Comparison of ENCODE assay signal across 9 cellular contexts in the genomic region with DNA sequence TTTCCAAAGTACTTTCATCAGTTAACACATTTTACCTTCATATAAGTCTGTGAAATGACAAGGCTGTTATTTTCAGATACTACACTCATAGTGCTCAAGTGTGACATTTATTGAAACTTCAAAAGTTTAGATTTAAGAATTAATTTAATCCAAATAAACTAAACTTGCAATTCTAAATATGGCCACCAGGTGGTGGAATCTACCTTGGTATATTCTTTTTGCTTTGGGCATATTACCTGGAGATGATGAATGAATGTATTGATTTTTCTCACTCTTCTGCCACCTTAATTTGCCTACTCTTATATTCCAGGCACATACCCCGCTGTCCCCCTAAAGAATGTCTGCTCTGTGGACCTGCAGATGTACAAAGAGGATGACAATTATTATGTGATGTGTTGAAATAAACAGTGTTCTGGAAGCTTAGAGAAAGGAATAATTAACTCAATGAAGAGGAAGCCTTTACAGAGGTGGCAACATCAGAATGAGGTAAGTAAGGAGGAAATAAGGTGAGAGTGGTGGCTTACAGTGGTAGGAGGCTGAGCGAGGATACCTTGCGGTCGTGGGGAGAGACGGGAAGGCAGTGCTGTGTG.
A peak's percentile ranks its signal among the peaks of the same experiment; 100 is the strongest.
DNase-seq lines count a peak whose midpoint lies in the region; ATAC-seq, FAIRE-seq and TF ChIP-seq lines count a peak whose summit lies in the region.
"Had no signal": no experiment of that assay in that cellular context is flagged by ENCODE, and none has a peak within 500 bp of the region (broad histone marks: within the 10 kb centered on the region; RNA-seq: fewer than 3 reads in every experiment).

No MANE protein-coding gene starts in this region.

- POLR2A ChIA-PET in PC-9 (lab: Charles Lee; ENCODE audit: unreplicated experiment): no interaction called here

- ATAC-seq in GM18511 (IDR thresholded peaks at IDR 0.05; ENCODE audit: unreplicated experiment): no peak

- H3K36me3 ChIP-seq in PC-9 (ENCODE audit: low read depth): no peaks in the 10 kb centered on the region
- no peaks in the 10 kb centered on the region for H3K36me3 ChIP-seq in small intestine (ENCODE audit: control insufficient read depth in 2 of 2, insufficient read depth in 2 of 2, low read length in 2 of 2)

- no peaks in the 10 kb centered on the region for H3K4me1 ChIP-seq in PC-9 (replicated peaks; ENCODE audit: insufficient read depth)
- no peaks in the 10 kb centered on the region for H3K4me1 ChIP-seq in small intestine (ENCODE audit: control insufficient read depth in 2 of 2, insufficient read depth in 1 of 2, low read depth in 1 of 2, low read length in 1 of 2)

- WGBS in small intestine, 3 donors: 78 to 81% (median 78%) methylated on average over 5 of the region's 5 CpGs

- CTCF ChIA-PET in PC-9 (lab: Charles Lee): no interaction called here

- no peaks in the 10 kb centered on the region for H3K79me2 ChIP-seq in PC-9 (ENCODE audit: low read depth)

- no peaks in the 10 kb centered on the region for H4K20me1 ChIP-seq in PC-9 (ENCODE audit: insufficient read depth)

- no peaks in the 10 kb centered on the region for H3K9me2 ChIP-seq in PC-9 (ENCODE audit: insufficient read depth)

- DNase-seq in HFF-Myc (ENCODE audit: extremely low read depth, low read depth) (no peak), PC-9 (no peak), fibroblast of gingiva (ENCODE audit: low read depth) (peak; percentile 14), small intestine (peak; percentile 35), GOT3 (lab: John Stamatoyannopoulos, UW) (no peak), GM12892 (ENCODE audit: insufficient read length) (no peak)

- no peak overlapping the region for H3K27ac ChIP-seq in C4-2B
- no peak overlapping the region for H3K27ac ChIP-seq in PC-9
- H3K27ac ChIP-seq in small intestine (ENCODE audit: low read depth in 1 of 2, low read length in 1 of 2): no peak overlapping the region
- H3K27ac ChIP-seq: epithelial cell of prostate had no signal

- intact Hi-C loops in PC-9 (cut with micrococcal nuclease; ENCODE audit: unreplicated experiment): loop anchor here (1.0 kb wide), 1 partner anchor 152 kb away; no protein-coding TSS in a partner anchor

- TF ChIP-seq POLR2A in GM12892 (IDR thresholded peaks at IDR 0.05; ENCODE audit: low read depth, low read length): no peak

- H3K27me3 ChIP-seq in PC-9 (ENCODE audit: insufficient read depth, low read depth) (no peaks in the 10 kb centered on the region), small intestine (ENCODE audit: control insufficient read depth in 2 of 2, insufficient read depth in 2 of 2, low read length in 2 of 2) (peaks cover 0 to 2% of the 10 kb centered on the region in 2 donors)

- BruUV-seq in PC-9 (replicated peaks; lab: Mats Ljungman, UMichigan): no TSS peak

- FAIRE-seq in small intestine (lab: Jason Lieb, UNC): peak; percentile 39
- FAIRE-seq in GM12892 (lab: Jason Lieb, UNC): no peak

- H2AFZ ChIP-seq in PC-9: no peak overlapping the region

- no peak overlapping the region for H3K4me2 ChIP-seq in PC-9

- no peaks in the 10 kb centered on the region for H3K9me3 ChIP-seq in PC-9 (ENCODE audit: insufficient read depth, low read depth)
- no peaks in the 10 kb centered on the region for H3K9me3 ChIP-seq in small intestine (ENCODE audit: control insufficient read depth, low read depth)

- no peaks in the 10 kb centered on the region for H3F3A ChIP-seq in PC-9 (ENCODE audit: insufficient read depth, low read depth)

- TF ChIP-seq CTCF in C4-2B (conservative IDR thresholded peaks at IDR 0.05) (peak; percentile 79), HFF-Myc (IDR thresholded peaks at IDR 0.05; ENCODE audit: low read depth, low read length, missing control alignments) (peak; percentile 44), PC-9 (conservative IDR thresholded peaks at IDR 0.05) (peak; percentile 77)

- H3K4me3 ChIP-seq in HFF-Myc (replicated peaks; ENCODE audit: low read depth, low read length) (no peak overlapping the region), PC-9 (no peak overlapping the region), small intestine (ENCODE audit: low read depth in 1 of 2, low read length in 2 of 2) (no peak overlapping the region)

Comparison
In these comparisons a context has a peak if more than half of its experiments do, and no peak if none do; other contexts are left out.
1. DNase-seq: peak in fibroblast of gingiva (single experiment) and small intestine (single experiment); none in HFF-Myc (single experiment), PC-9 (0 of 2), GOT3 (single experiment) and GM12892 (single experiment).
2. Peak in every context shown above with its lines, with median percentiles within 50 percentile points of each other: CTCF ChIP-seq.